9 cellular contexts compared by ENCODE assay signal in genomic region chr11:101166038-101166437, GRCh38. TPM values are rescaled to one million over a fixed set of nuclear protein-coding genes. Genes with fewer than 3 reads are reported as not detected.
"Had no signal": no experiment of that assay in that cellular context is flagged by ENCODE, and none has a peak within 500 bp of the region (broad histone marks: within the 10 kb centered on the region; RNA-seq: fewer than 3 reads in every experiment).

No MANE protein-coding gene starts in this region.

- H3K4me2 ChIP-seq: KMS-11 had no signal

- H3K4me1 ChIP-seq: HAP-1 had no signal

- FAIRE-seq: H54, HTR-8/SVneo had no signal

- H3K4me3 ChIP-seq: HAP-1 had no signal

- H3K27ac ChIP-seq: KMS-11 had no signal

- H3K9me3 ChIP-seq: HAP-1 had no signal

- H3K36me3 ChIP-seq: HAP-1 had no signal

- H3K9ac ChIP-seq: KMS-11 had no signal

- DNase-seq: GOT3, IMR-90, Karpas-422, KBM-7 had no signal

RNA-seq across cellular contexts. Expression of gene PGR, which starts 36.4 kb away (rescaled TPM):
- total RNA-seq: HT-29 had no signal
- polyA plus RNA-seq: IMR-90 had no signal
